Comparison of ENCODE assay signal across 1 cellular context in the genomic region with DNA sequence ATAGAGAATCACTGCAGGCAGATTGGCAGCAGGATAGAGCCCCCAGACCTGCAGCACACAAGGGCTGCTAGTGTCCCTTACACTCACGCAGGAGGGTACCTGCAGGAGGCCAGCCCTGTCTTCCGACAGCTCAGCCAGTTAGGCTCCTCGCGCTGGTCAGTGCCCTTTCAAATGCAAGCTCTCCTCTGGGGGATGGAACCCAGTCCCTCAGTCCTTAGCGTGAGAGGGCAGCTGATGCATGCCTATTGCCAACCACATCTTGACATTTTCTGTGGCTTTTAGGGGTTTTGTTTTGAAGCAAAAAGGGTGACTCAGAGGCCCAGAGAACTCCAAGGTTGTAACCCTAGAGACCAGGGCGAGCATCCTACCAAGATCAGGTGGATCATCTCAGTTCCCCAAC.
TF ChIP-seq lines count a peak whose summit lies in the region.

No MANE protein-coding gene starts in this region.

TF ChIP-seq in GM23338, 12 proteins besides CTCF, POLR2A, EP300 and RAD21 (continued from another document):
- TF ChIP-seq, protein P1, sequence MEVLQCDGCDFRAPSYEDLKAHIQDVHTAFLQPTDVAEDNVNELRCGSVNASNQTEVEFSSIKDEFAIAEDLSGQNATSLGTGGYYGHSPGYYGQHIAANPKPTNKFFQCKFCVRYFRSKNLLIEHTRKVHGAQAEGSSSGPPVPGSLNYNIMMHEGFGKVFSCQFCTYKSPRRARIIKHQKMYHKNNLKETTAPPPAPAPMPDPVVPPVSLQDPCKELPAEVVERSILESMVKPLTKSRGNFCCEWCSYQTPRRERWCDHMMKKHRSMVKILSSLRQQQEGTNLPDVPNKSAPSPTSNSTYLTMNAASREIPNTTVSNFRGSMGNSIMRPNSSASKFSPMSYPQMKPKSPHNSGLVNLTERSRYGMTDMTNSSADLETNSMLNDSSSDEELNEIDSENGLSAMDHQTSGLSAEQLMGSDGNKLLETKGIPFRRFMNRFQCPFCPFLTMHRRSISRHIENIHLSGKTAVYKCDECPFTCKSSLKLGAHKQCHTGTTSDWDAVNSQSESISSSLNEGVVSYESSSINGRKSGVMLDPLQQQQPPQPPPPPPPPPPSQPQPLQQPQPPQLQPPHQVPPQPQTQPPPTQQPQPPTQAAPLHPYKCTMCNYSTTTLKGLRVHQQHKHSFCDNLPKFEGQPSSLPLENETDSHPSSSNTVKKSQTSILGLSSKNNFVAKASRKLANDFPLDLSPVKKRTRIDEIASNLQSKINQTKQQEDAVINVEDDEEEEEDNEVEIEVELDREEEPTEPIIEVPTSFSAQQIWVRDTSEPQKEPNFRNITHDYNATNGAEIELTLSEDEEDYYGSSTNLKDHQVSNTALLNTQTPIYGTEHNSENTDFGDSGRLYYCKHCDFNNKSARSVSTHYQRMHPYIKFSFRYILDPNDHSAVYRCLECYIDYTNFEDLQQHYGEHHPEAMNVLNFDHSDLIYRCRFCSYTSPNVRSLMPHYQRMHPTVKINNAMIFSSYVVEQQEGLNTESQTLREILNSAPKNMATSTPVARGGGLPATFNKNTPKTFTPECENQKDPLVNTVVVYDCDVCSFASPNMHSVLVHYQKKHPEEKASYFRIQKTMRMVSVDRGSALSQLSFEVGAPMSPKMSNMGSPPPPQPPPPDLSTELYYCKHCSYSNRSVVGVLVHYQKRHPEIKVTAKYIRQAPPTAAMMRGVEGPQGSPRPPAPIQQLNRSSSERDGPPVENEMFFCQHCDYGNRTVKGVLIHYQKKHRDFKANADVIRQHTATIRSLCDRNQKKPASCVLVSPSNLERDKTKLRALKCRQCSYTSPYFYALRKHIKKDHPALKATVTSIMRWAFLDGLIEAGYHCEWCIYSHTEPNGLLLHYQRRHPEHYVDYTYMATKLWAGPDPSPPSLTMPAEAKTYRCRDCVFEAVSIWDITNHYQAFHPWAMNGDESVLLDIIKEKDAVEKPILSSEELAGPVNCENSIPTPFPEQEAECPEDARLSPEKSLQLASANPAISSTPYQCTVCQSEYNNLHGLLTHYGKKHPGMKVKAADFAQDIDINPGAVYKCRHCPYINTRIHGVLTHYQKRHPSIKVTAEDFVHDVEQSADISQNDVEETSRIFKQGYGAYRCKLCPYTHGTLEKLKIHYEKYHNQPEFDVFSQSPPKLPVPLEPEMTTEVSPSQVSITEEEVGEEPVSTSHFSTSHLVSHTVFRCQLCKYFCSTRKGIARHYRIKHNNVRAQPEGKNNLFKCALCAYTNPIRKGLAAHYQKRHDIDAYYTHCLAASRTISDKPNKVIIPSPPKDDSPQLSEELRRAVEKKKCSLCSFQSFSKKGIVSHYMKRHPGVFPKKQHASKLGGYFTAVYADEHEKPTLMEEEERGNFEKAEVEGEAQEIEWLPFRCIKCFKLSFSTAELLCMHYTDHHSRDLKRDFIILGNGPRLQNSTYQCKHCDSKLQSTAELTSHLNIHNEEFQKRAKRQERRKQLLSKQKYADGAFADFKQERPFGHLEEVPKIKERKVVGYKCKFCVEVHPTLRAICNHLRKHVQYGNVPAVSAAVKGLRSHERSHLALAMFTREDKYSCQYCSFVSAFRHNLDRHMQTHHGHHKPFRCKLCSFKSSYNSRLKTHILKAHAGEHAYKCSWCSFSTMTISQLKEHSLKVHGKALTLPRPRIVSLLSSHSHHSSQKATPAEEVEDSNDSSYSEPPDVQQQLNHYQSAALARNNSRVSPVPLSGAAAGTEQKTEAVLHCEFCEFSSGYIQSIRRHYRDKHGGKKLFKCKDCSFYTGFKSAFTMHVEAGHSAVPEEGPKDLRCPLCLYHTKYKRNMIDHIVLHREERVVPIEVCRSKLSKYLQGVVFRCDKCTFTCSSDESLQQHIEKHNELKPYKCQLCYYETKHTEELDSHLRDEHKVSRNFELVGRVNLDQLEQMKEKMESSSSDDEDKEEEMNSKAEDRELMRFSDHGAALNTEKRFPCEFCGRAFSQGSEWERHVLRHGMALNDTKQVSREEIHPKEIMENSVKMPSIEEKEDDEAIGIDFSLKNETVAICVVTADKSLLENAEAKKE (CRISPR knock-in tag; IDR thresholded peaks at IDR 0.05) = no peak
- no peak for TF ChIP-seq NANOG (IDR thresholded peaks at IDR 0.05; ENCODE audit: borderline replicate concordance)
- TF ChIP-seq STAT1 (IDR thresholded peaks at IDR 0.05; ENCODE audit: unreplicated experiment) = no peak
- TF ChIP-seq EZH2phosphoT487 (IDR thresholded peaks at IDR 0.05; ENCODE audit: unreplicated experiment) = no peak
- TF ChIP-seq, protein P2, sequence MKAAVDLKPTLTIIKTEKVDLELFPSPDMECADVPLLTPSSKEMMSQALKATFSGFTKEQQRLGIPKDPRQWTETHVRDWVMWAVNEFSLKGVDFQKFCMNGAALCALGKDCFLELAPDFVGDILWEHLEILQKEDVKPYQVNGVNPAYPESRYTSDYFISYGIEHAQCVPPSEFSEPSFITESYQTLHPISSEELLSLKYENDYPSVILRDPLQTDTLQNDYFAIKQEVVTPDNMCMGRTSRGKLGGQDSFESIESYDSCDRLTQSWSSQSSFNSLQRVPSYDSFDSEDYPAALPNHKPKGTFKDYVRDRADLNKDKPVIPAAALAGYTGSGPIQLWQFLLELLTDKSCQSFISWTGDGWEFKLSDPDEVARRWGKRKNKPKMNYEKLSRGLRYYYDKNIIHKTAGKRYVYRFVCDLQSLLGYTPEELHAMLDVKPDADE (IDR thresholded peaks at IDR 0.05) = no peak
- TF ChIP-seq ZNF114 (CRISPR knock-in tag; IDR thresholded peaks at IDR 0.05) = no peak
- no peak for TF ChIP-seq JUNB (IDR thresholded peaks at IDR 0.05; ENCODE audit: unreplicated experiment)
- TF ChIP-seq CREB1 (CRISPR knock-in tag; IDR thresholded peaks at IDR 0.05; ENCODE audit: low read depth) = no peak
- TF ChIP-seq ZNF331 (CRISPR knock-in tag; IDR thresholded peaks at IDR 0.05; ENCODE audit: low read depth) = no peak
- TF ChIP-seq POLR2AphosphoS5 (IDR thresholded peaks at IDR 0.05; ENCODE audit: low read depth) = no peak
